In genomic region chr4:41146196-41146595, GRCh38 we compare ENCODE assay signal across 2 cellular contexts.
TF ChIP-seq lines count a peak whose summit lies in the region.

No MANE protein-coding gene starts in this region.

TF ChIP-seq in IMR-90, 13 proteins besides CTCF, POLR2A, EP300 and RAD21:
- TF ChIP-seq RFX5 (IDR thresholded peaks at IDR 0.05; ENCODE audit: low read depth, low read length) (no peak), RCOR1 (IDR thresholded peaks at IDR 0.05; ENCODE audit: insufficient replicate concordance, low read length) (no peak), MXI1 (IDR thresholded peaks at IDR 0.05; ENCODE audit: borderline replicate concordance, low read depth, low read length) (no peak), MAFK (IDR thresholded peaks at IDR 0.05; ENCODE audit: low read depth, low read length) (no peak), CEBPB (IDR thresholded peaks at IDR 0.05; ENCODE audit: low read depth, low read length) (no peak), BHLHE40 (IDR thresholded peaks at IDR 0.05; ENCODE audit: low read depth, low read length) (no peak), NFE2L2 (IDR thresholded peaks at IDR 0.05; ENCODE audit: low read depth, low read length) (no peak), FOS (IDR thresholded peaks at IDR 0.05; ENCODE audit: low read depth, low read length) (no peak), SMC3 (IDR thresholded peaks at IDR 0.05; ENCODE audit: low read depth, low read length) (no peak)
- TF ChIP-seq, protein P1, sequence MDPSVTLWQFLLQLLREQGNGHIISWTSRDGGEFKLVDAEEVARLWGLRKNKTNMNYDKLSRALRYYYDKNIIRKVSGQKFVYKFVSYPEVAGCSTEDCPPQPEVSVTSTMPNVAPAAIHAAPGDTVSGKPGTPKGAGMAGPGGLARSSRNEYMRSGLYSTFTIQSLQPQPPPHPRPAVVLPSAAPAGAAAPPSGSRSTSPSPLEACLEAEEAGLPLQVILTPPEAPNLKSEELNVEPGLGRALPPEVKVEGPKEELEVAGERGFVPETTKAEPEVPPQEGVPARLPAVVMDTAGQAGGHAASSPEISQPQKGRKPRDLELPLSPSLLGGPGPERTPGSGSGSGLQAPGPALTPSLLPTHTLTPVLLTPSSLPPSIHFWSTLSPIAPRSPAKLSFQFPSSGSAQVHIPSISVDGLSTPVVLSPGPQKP (IDR thresholded peaks at IDR 0.05; ENCODE audit: borderline replicate concordance, low read depth, low read length), result no peak
- TF ChIP-seq, protein P2, sequence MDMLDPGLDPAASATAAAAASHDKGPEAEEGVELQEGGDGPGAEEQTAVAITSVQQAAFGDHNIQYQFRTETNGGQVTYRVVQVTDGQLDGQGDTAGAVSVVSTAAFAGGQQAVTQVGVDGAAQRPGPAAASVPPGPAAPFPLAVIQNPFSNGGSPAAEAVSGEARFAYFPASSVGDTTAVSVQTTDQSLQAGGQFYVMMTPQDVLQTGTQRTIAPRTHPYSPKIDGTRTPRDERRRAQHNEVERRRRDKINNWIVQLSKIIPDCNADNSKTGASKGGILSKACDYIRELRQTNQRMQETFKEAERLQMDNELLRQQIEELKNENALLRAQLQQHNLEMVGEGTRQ (IDR thresholded peaks at IDR 0.05; ENCODE audit: low read depth, low read length), result no peak
TF ChIP-seq in IMR-90: peak in this region for 0.

TF ChIP-seq in GM12878, 131 proteins besides CTCF, POLR2A, EP300 and RAD21:
- no peak for TF ChIP-seq WRNIP1 (IDR thresholded peaks at IDR 0.05; ENCODE audit: borderline replicate concordance, low read depth, low read length)
- no peak for TF ChIP-seq TAF1 (IDR thresholded peaks at IDR 0.05; ENCODE audit: borderline replicate concordance, low read depth, low read length)
- TF ChIP-seq ESRRA (IDR thresholded peaks at IDR 0.05; ENCODE audit: low read length), result no peak
- TF ChIP-seq STAT3 (IDR thresholded peaks at IDR 0.05; ENCODE audit: low read depth, low read length), result no peak
- no peak for TF ChIP-seq CHD1 (IDR thresholded peaks at IDR 0.05; ENCODE audit: low read depth, low read length)
- TF ChIP-seq, protein P3, sequence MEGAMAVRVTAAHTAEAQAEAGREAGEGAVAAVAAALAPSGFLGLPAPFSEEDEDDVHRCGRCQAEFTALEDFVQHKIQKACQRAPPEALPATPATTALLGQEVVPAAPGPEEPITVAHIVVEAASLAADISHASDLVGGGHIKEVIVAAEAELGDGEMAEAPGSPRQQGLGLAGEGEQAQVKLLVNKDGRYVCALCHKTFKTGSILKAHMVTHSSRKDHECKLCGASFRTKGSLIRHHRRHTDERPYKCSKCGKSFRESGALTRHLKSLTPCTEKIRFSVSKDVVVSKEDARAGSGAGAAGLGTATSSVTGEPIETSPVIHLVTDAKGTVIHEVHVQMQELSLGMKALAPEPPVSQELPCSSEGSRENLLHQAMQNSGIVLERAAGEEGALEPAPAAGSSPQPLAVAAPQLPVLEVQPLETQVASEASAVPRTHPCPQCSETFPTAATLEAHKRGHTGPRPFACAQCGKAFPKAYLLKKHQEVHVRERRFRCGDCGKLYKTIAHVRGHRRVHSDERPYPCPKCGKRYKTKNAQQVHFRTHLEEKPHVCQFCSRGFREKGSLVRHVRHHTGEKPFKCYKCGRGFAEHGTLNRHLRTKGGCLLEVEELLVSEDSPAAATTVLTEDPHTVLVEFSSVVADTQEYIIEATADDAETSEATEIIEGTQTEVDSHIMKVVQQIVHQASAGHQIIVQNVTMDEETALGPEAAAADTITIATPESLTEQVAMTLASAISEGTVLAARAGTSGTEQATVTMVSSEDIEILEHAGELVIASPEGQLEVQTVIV (IDR thresholded peaks at IDR 0.05; ENCODE audit: borderline replicate concordance, partially characterized antibody), result no peak
- TF ChIP-seq, protein P4, sequence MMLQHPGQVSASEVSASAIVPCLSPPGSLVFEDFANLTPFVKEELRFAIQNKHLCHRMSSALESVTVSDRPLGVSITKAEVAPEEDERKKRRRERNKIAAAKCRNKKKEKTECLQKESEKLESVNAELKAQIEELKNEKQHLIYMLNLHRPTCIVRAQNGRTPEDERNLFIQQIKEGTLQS (IDR thresholded peaks at IDR 0.05; ENCODE audit: borderline replicate concordance, extremely low read depth, low read depth, low read length), result no peak
- TF ChIP-seq, protein P5, sequence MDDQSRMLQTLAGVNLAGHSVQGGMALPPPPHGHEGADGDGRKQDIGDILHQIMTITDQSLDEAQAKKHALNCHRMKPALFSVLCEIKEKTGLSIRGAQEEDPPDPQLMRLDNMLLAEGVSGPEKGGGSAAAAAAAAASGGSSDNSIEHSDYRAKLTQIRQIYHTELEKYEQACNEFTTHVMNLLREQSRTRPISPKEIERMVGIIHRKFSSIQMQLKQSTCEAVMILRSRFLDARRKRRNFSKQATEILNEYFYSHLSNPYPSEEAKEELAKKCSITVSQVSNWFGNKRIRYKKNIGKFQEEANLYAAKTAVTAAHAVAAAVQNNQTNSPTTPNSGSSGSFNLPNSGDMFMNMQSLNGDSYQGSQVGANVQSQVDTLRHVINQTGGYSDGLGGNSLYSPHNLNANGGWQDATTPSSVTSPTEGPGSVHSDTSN (IDR thresholded peaks at IDR 0.05; ENCODE audit: insufficient replicate concordance, low read depth, low read length), result no peak
- TF ChIP-seq TCF3 (IDR thresholded peaks at IDR 0.05; ENCODE audit: borderline replicate concordance, insufficient read depth, low read depth, low read length), result no peak
- TF ChIP-seq, protein P6, sequence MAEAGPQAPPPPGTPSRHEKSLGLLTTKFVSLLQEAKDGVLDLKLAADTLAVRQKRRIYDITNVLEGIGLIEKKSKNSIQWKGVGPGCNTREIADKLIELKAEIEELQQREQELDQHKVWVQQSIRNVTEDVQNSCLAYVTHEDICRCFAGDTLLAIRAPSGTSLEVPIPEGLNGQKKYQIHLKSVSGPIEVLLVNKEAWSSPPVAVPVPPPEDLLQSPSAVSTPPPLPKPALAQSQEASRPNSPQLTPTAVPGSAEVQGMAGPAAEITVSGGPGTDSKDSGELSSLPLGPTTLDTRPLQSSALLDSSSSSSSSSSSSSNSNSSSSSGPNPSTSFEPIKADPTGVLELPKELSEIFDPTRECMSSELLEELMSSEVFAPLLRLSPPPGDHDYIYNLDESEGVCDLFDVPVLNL (IDR thresholded peaks at IDR 0.05; ENCODE audit: low read depth, low read length), result no peak
- no peak for TF ChIP-seq PRDM15 (CRISPR knock-in tag; IDR thresholded peaks at IDR 0.05)
- no peak for TF ChIP-seq ZSCAN29 (IDR thresholded peaks at IDR 0.05)
- no peak for TF ChIP-seq ZZZ3 (IDR thresholded peaks at IDR 0.05; ENCODE audit: control insufficient read depth, insufficient read length, low read depth)
- no peak for TF ChIP-seq MEF2A (IDR thresholded peaks at IDR 0.05; ENCODE audit: insufficient read depth, low read depth, low read length)
- TF ChIP-seq, protein P7, sequence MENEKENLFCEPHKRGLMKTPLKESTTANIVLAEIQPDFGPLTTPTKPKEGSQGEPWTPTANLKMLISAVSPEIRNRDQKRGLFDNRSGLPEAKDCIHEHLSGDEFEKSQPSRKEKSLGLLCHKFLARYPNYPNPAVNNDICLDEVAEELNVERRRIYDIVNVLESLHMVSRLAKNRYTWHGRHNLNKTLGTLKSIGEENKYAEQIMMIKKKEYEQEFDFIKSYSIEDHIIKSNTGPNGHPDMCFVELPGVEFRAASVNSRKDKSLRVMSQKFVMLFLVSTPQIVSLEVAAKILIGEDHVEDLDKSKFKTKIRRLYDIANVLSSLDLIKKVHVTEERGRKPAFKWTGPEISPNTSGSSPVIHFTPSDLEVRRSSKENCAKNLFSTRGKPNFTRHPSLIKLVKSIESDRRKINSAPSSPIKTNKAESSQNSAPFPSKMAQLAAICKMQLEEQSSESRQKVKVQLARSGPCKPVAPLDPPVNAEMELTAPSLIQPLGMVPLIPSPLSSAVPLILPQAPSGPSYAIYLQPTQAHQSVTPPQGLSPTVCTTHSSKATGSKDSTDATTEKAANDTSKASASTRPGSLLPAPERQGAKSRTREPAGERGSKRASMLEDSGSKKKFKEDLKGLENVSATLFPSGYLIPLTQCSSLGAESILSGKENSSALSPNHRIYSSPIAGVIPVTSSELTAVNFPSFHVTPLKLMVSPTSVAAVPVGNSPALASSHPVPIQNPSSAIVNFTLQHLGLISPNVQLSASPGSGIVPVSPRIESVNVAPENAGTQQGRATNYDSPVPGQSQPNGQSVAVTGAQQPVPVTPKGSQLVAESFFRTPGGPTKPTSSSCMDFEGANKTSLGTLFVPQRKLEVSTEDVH (IDR thresholded peaks at IDR 0.05; ENCODE audit: low read depth, partially characterized antibody), result no peak
- no peak for TF ChIP-seq SREBF2 (IDR thresholded peaks at IDR 0.05; ENCODE audit: low read length)
- TF ChIP-seq BRCA1 (IDR thresholded peaks at IDR 0.05; ENCODE audit: low read depth, low read length), result no peak
